ENCODE assay signal across 19 cellular contexts in genomic region chr14:35742448-35742847, GRCh38.
DNase-seq lines count a peak whose midpoint lies in the region; ATAC-seq and TF ChIP-seq lines count a peak whose summit lies in the region.
"Had no signal": no experiment of that assay in that cellular context is flagged by ENCODE, and none has a peak within 500 bp of the region (broad histone marks: within the 10 kb centered on the region; RNA-seq: fewer than 3 reads in every experiment).

No MANE protein-coding gene starts in this region.

- intact Hi-C loops in activated CD4-positive, alpha-beta memory T cell treated with anti-CD3 and anti-CD28 coated beads for 36 hours (cut with micrococcal nuclease), result loop anchor here (2.0 kb wide), 1 partner anchor 66 kb away; the partner anchor contains the start of gene RALGAPA1
- intact Hi-C loops in natural killer cell (cut with micrococcal nuclease), result no loop called here

- H3K9me3 Mint-ChIP-seq in activated CD4-positive, alpha-beta memory T cell treated with anti-CD3 and anti-CD28 coated beads, Interleukin-2, amount 10 ng/mL, durations not matched to agents 7 days and 5 days, result no peaks in the 10 kb centered on the region
- no peaks in the 10 kb centered on the region for H3K9me3 Mint-ChIP-seq in activated CD4-positive, alpha-beta memory T cell treated with anti-CD3 and anti-CD28 coated beads for 36 hours
- H3K9me3 Mint-ChIP-seq in natural killer cell treated with Interleukin-12 subunit alpha and Interleukin-12 subunit beta and Interleukin-15 and Interleukin-18, amount 100 ng/mL, for 72 hours, result no peaks in the 10 kb centered on the region
- H3K9me3 Mint-ChIP-seq in natural killer cell, result no peaks in the 10 kb centered on the region
- H3K9me3 Mint-ChIP-seq in activated T-helper 17 cell treated with anti-CD3 and anti-CD28 coated beads, Interleukin-2, amount 50 U/mL, for 72 hours, result no peaks in the 10 kb centered on the region
- H3K9me3 Mint-ChIP-seq in naive thymus-derived CD8-positive, alpha-beta T cell, result no peaks in the 10 kb centered on the region

- H3K4me1 ChIP-seq in suprapubic skin, result no peaks in the 10 kb centered on the region

- POLR2A ChIA-PET in activated CD4-positive, alpha-beta memory T cell treated with anti-CD3 and anti-CD28 coated beads, Interleukin-2, amount 10 ng/mL, durations not matched to agents 7 days and 5 days (lab: Charles Lee), result no interaction called here
- POLR2A ChIA-PET in activated CD4-positive, alpha-beta memory T cell treated with anti-CD3 and anti-CD28 coated beads for 36 hours (lab: Charles Lee), result no interaction called here
- POLR2A ChIA-PET in naive thymus-derived CD8-positive, alpha-beta T cell (lab: Charles Lee), result no interaction called here

- peaks cover 27% of the 10 kb centered on the region for H3K36me3 Mint-ChIP-seq in activated CD4-positive, alpha-beta memory T cell treated with anti-CD3 and anti-CD28 coated beads, Interleukin-2, amount 10 ng/mL, durations not matched to agents 7 days and 5 days (ENCODE audit: low read depth)
- peaks cover 10% of the 10 kb centered on the region for H3K36me3 Mint-ChIP-seq in activated CD4-positive, alpha-beta memory T cell treated with anti-CD3 and anti-CD28 coated beads for 36 hours
- no peaks in the 10 kb centered on the region for H3K36me3 Mint-ChIP-seq in natural killer cell treated with Interleukin-12 subunit alpha and Interleukin-12 subunit beta and Interleukin-15 and Interleukin-18, amount 100 ng/mL, for 72 hours
- no peaks in the 10 kb centered on the region for H3K36me3 Mint-ChIP-seq in natural killer cell
- H3K36me3 Mint-ChIP-seq in activated T-helper 17 cell treated with anti-CD3 and anti-CD28 coated beads, Interleukin-2, amount 50 U/mL, for 72 hours (ENCODE audit: low read depth), result peaks cover 82% of the 10 kb centered on the region
- H3K36me3 Mint-ChIP-seq in naive thymus-derived CD8-positive, alpha-beta T cell, result peaks cover 0 to 71% (median 16%) of the 10 kb centered on the region in 3 donors

- TF ChIP-seq CTCF in natural killer cell (IDR thresholded peaks at IDR 0.05), result no peak
- no peak for TF ChIP-seq CTCF in suprapubic skin (IDR thresholded peaks at IDR 0.05)

- no peak for DNase-seq in activated CD4-positive, alpha-beta memory T cell treated with anti-CD3 and anti-CD28 coated beads, Interleukin-2, amount 10 ng/mL, durations not matched to agents 7 days and 5 days
- no peak for DNase-seq in activated CD4-positive, alpha-beta memory T cell treated with anti-CD3 and anti-CD28 coated beads for 36 hours
- DNase-seq in natural killer cell treated with Interleukin-12 subunit alpha and Interleukin-12 subunit beta and Interleukin-15 and Interleukin-18, amount 100 ng/mL, for 72 hours (ENCODE audit: low spot score), result no peak
- DNase-seq in natural killer cell (no peak), suprapubic skin (ENCODE audit: low spot score in 2 of 2) (no peak)
- DNase-seq in naive thymus-derived CD8-positive, alpha-beta T cell, result no peak
- DNase-seq: Calu3, DMS79 treated with DMSO at 0.1 percent for 48 hours, GF-D8, Karpas-422, NCI-H1092, NCI-H1417 treated with DMSO at 0.1 percent for 48 hours, NCI-H1694 treated with DMSO at 0.1 percent for 48 hours, NCI-H2081, NCI-H2227 treated with DMSO at 0.1 percent for 48 hours, NCI-H526 treated with DMSO at 0.1 percent for 48 hours, Right ventricle myocardium superior, RPMI8226 had no signal

- no peak overlapping the region for H3K4me3 Mint-ChIP-seq in activated CD4-positive, alpha-beta memory T cell treated with anti-CD3 and anti-CD28 coated beads, Interleukin-2, amount 10 ng/mL, durations not matched to agents 7 days and 5 days
- no peak overlapping the region for H3K4me3 Mint-ChIP-seq in activated CD4-positive, alpha-beta memory T cell treated with anti-CD3 and anti-CD28 coated beads for 36 hours
- H3K4me3 Mint-ChIP-seq in natural killer cell treated with Interleukin-12 subunit alpha and Interleukin-12 subunit beta and Interleukin-15 and Interleukin-18, amount 100 ng/mL, for 72 hours, result peak overlapping the region; percentile 59
- H3K4me3 Mint-ChIP-seq in natural killer cell, result no peak overlapping the region
- H3K4me3 Mint-ChIP-seq in activated T-helper 17 cell treated with anti-CD3 and anti-CD28 coated beads, Interleukin-2, amount 50 U/mL, for 72 hours, result no peak overlapping the region
- H3K4me3 Mint-ChIP-seq in naive thymus-derived CD8-positive, alpha-beta T cell, result no peak overlapping the region

- peak overlapping the region; percentile 51 for H3K27ac Mint-ChIP-seq in activated CD4-positive, alpha-beta memory T cell treated with anti-CD3 and anti-CD28 coated beads, Interleukin-2, amount 10 ng/mL, durations not matched to agents 7 days and 5 days
- no peak overlapping the region for H3K27ac Mint-ChIP-seq in activated CD4-positive, alpha-beta memory T cell treated with anti-CD3 and anti-CD28 coated beads for 36 hours
- H3K27ac Mint-ChIP-seq in natural killer cell treated with Interleukin-12 subunit alpha and Interleukin-12 subunit beta and Interleukin-15 and Interleukin-18, amount 100 ng/mL, for 72 hours, result peak overlapping the region in 1 of 2 donors; percentile 18
- H3K27ac Mint-ChIP-seq in natural killer cell, result no peak overlapping the region
- H3K27ac Mint-ChIP-seq in activated T-helper 17 cell treated with anti-CD3 and anti-CD28 coated beads, Interleukin-2, amount 50 U/mL, for 72 hours, result peak overlapping the region; percentile 55
- peak overlapping the region in 1 of 10 donors; percentile 11 for H3K27ac Mint-ChIP-seq in naive thymus-derived CD8-positive, alpha-beta T cell

- CTCF ChIA-PET in activated CD4-positive, alpha-beta memory T cell treated with anti-CD3 and anti-CD28 coated beads, Interleukin-2, amount 10 ng/mL, durations not matched to agents 7 days and 5 days (lab: Charles Lee), result interaction anchor here (1.2 kb wide), 1 partner anchor 16 kb away, joined by 3 read pairs; no protein-coding TSS in a partner anchor
- CTCF ChIA-PET in activated CD4-positive, alpha-beta memory T cell treated with anti-CD3 and anti-CD28 coated beads for 36 hours (lab: Charles Lee), result no interaction called here

- no peak for TF ChIP-seq POLR2A in suprapubic skin (IDR thresholded peaks at IDR 0.05)

- H3K27me3 ChIP-seq in suprapubic skin, result no peaks in the 10 kb centered on the region

- ATAC-seq in natural killer cell treated with Interleukin-12 subunit alpha and Interleukin-12 subunit beta and Interleukin-15 and Interleukin-18, amount 100 ng/mL, for 72 hours, result no peak
- ATAC-seq in natural killer cell, result no peak
- peak; percentile 50 for ATAC-seq in activated T-helper 17 cell treated with anti-CD3 and anti-CD28 coated beads, Interleukin-2, amount 50 U/mL, for 72 hours (replicated peaks)
- no peak for ATAC-seq in naive thymus-derived CD8-positive, alpha-beta T cell

- H3K36me3 ChIP-seq in suprapubic skin, result peaks cover 57% of the 10 kb centered on the region

- no peak for TF ChIP-seq EP300 in suprapubic skin (IDR thresholded peaks at IDR 0.05)

- H3K4me1 Mint-ChIP-seq in activated CD4-positive, alpha-beta memory T cell treated with anti-CD3 and anti-CD28 coated beads, Interleukin-2, amount 10 ng/mL, durations not matched to agents 7 days and 5 days, result peaks cover 23% of the 10 kb centered on the region
- peaks cover 12% of the 10 kb centered on the region for H3K4me1 Mint-ChIP-seq in activated CD4-positive, alpha-beta memory T cell treated with anti-CD3 and anti-CD28 coated beads for 36 hours (ENCODE audit: low read depth)
- H3K4me1 Mint-ChIP-seq in natural killer cell treated with Interleukin-12 subunit alpha and Interleukin-12 subunit beta and Interleukin-15 and Interleukin-18, amount 100 ng/mL, for 72 hours (ENCODE audit: low read depth in 2 of 2), result peaks cover 5 to 7% of the 10 kb centered on the region in 2 donors
- H3K4me1 Mint-ChIP-seq in natural killer cell, result no peaks in the 10 kb centered on the region
- H3K4me1 Mint-ChIP-seq in activated T-helper 17 cell treated with anti-CD3 and anti-CD28 coated beads, Interleukin-2, amount 50 U/mL, for 72 hours, result peaks cover 11% of the 10 kb centered on the region
- H3K4me1 Mint-ChIP-seq in naive thymus-derived CD8-positive, alpha-beta T cell, result peaks cover 0 to 7% (median 5%) of the 10 kb centered on the region in 4 donors

- no peaks in the 10 kb centered on the region for H3K9me3 ChIP-seq in suprapubic skin

- 95% methylated on average over 1 of the region's 1 CpG for WGBS in suprapubic skin

- H3K27me3 Mint-ChIP-seq in activated CD4-positive, alpha-beta memory T cell treated with anti-CD3 and anti-CD28 coated beads, Interleukin-2, amount 10 ng/mL, durations not matched to agents 7 days and 5 days, result peaks cover 2% of the 10 kb centered on the region
- H3K27me3 Mint-ChIP-seq in activated CD4-positive, alpha-beta memory T cell treated with anti-CD3 and anti-CD28 coated beads for 36 hours, result no peaks in the 10 kb centered on the region
- H3K27me3 Mint-ChIP-seq in natural killer cell treated with Interleukin-12 subunit alpha and Interleukin-12 subunit beta and Interleukin-15 and Interleukin-18, amount 100 ng/mL, for 72 hours, result no peaks in the 10 kb centered on the region
- H3K27me3 Mint-ChIP-seq in natural killer cell (ENCODE audit: low read depth in 2 of 2), result no peaks in the 10 kb centered on the region
- H3K27me3 Mint-ChIP-seq in activated T-helper 17 cell treated with anti-CD3 and anti-CD28 coated beads, Interleukin-2, amount 50 U/mL, for 72 hours, result no peaks in the 10 kb centered on the region
- no peaks in the 10 kb centered on the region for H3K27me3 Mint-ChIP-seq in naive thymus-derived CD8-positive, alpha-beta T cell

- no peak overlapping the region for H3K27ac ChIP-seq in suprapubic skin

- H3K4me3 ChIP-seq in suprapubic skin, result no peak overlapping the region

Comparison
In these comparisons a context has a peak if more than half of its experiments do, and no peak if none do; other contexts are left out.
1. H3K27ac Mint-ChIP-seq: peak in activated CD4-positive, alpha-beta memory T cell treated with anti-CD3 and anti-CD28 coated beads, Interleukin-2, amount 10 ng/mL, durations not matched to agents 7 days and 5 days (single experiment) and activated T-helper 17 cell treated with anti-CD3 and anti-CD28 coated beads, Interleukin-2, amount 50 U/mL, for 72 hours (single experiment); none in activated CD4-positive, alpha-beta memory T cell treated with anti-CD3 and anti-CD28 coated beads for 36 hours (single experiment) and natural killer cell (0 of 2).